Comparison of ENCODE assay signal across 8 cellular contexts in genomic region chr5:177457239-177458121, GRCh38. TPM values are rescaled to one million over a fixed set of nuclear protein-coding genes. Genes with fewer than 3 reads are reported as not detected.
DNase-seq lines count a peak whose midpoint lies in the region; TF ChIP-seq lines count a peak whose summit lies in the region.

No MANE protein-coding gene starts in this region.

- no peaks in the 10 kb centered on the region for H3K9me2 ChIP-seq in hepatocyte (replicated peaks; ENCODE audit: insufficient read depth)

- H3K27ac Mint-ChIP-seq in activated CD4-positive, alpha-beta T cell treated with anti-CD3 and anti-CD28 coated beads, Interleukin-2, amount 10 ng/mL, durations not matched to agents 24 days and 14 days = no peak overlapping the region

- peak overlapping the region; percentile 52 for H3K4me2 ChIP-seq in hepatocyte

- no peaks in the 10 kb centered on the region for H3K9me3 Mint-ChIP-seq in activated CD4-positive, alpha-beta T cell treated with anti-CD3 and anti-CD28 coated beads, Interleukin-2, amount 10 ng/mL, durations not matched to agents 24 days and 14 days

- H3K4me1 ChIP-seq in hepatocyte (ENCODE audit: insufficient read depth) = peaks cover 16% of the 10 kb centered on the region

- intact Hi-C loops in activated CD4-positive, alpha-beta T cell treated with anti-CD3 and anti-CD28 coated beads, Interleukin-2, amount 10 ng/mL, durations not matched to agents 24 days and 14 days (cut with micrococcal nuclease) = loop anchor here (2.0 to 10.0 kb wide), 2 partner anchors 15 to 343 kb away; partner anchors contain the start of gene DBN1

- no peak overlapping the region for H2AFZ ChIP-seq in hepatocyte

- peaks cover 17% of the 10 kb centered on the region for H4K20me1 ChIP-seq in hepatocyte (ENCODE audit: insufficient read depth, poor library complexity, severe bottlenecking)

- no peaks in the 10 kb centered on the region for H3K79me2 ChIP-seq in hepatocyte

- H3K36me3 ChIP-seq in hepatocyte (replicated peaks; ENCODE audit: insufficient read depth, low read depth) = no peaks in the 10 kb centered on the region

- peaks cover 12% of the 10 kb centered on the region for H3K27me3 Mint-ChIP-seq in activated CD4-positive, alpha-beta T cell treated with anti-CD3 and anti-CD28 coated beads, Interleukin-2, amount 10 ng/mL, durations not matched to agents 24 days and 14 days

- WGBS in hepatocyte (ENCODE audit: low lambda C conversion rate, missing lambda C conversion rate) = 88% methylated on average over 22 of the region's 24 CpGs

- H3K9me3 ChIP-seq in hepatocyte (ENCODE audit: low read depth) = no peaks in the 10 kb centered on the region

- H3K27ac ChIP-seq in hepatocyte = peak overlapping the region; percentile 37

- peaks cover 2% of the 10 kb centered on the region for H3K36me3 Mint-ChIP-seq in activated CD4-positive, alpha-beta T cell treated with anti-CD3 and anti-CD28 coated beads, Interleukin-2, amount 10 ng/mL, durations not matched to agents 24 days and 14 days (ENCODE audit: low read depth)

- peak overlapping the region; percentile 38 for H3K4me3 Mint-ChIP-seq in activated CD4-positive, alpha-beta T cell treated with anti-CD3 and anti-CD28 coated beads, Interleukin-2, amount 10 ng/mL, durations not matched to agents 24 days and 14 days

- H3K4me3 ChIP-seq in hepatocyte = no peak overlapping the region

- DNase-seq in activated CD4-positive, alpha-beta T cell treated with anti-CD3 and anti-CD28 coated beads, Interleukin-2, amount 10 ng/mL, durations not matched to agents 24 days and 14 days = peak; percentile 89
- DNase-seq in activated CD4-positive, alpha-beta T cell treated with anti-CD3 and anti-CD28 coated beads for 1 hour = no peak
- peak; percentile 98 for DNase-seq in HCEC 1CT
- DNase-seq in M059J (ENCODE audit: low read depth) = peak; percentile 95
- peak; percentile 88 for DNase-seq in RPMI7951 (ENCODE audit: low read depth)
- peak; percentile 98 for DNase-seq in astrocyte of the hippocampus (ENCODE audit: low read depth, low spot score)
- DNase-seq in hepatocyte (ENCODE audit: low spot score) = peak; percentile 95
- DNase-seq in retina = peak; percentile 91

- H3K4me1 Mint-ChIP-seq in activated CD4-positive, alpha-beta T cell treated with anti-CD3 and anti-CD28 coated beads, Interleukin-2, amount 10 ng/mL, durations not matched to agents 24 days and 14 days = peaks cover 21% of the 10 kb centered on the region

- peak; percentile 42 for TF ChIP-seq CTCF in hepatocyte (IDR thresholded peaks at IDR 0.05; ENCODE audit: poor library complexity)

- H3K27me3 ChIP-seq in hepatocyte = no peaks in the 10 kb centered on the region

RNA-seq across cellular contexts. Expression of gene PRR7, which starts 10.9 kb away (rescaled TPM):
- total RNA-seq in activated CD4-positive, alpha-beta T cell treated with anti-CD3 and anti-CD28 coated beads, Interleukin-2, amount 10 ng/mL, durations not matched to agents 24 days and 14 days = 13.6 TPM in 2 replicates
- total RNA-seq in M059J (2014; rRNA removed; shearing (Covaris generic)) = 24.8 and 44.4 TPM in 2 replicates
- total RNA-seq in RPMI7951 (2014; rRNA removed; shearing (Covaris generic)) = 13.9 and 20.8 TPM in 2 replicates
- 4.8 TPM in 2 replicates for total RNA-seq in hepatocyte
- 11.7 and 14.3 TPM in 2 replicates for polyA plus RNA-seq in hepatocyte

RNA-seq across cellular contexts. Expression of gene DBN1, which starts 16.0 kb away (rescaled TPM):
- 22.0 and 23.5 TPM in 2 replicates for total RNA-seq in activated CD4-positive, alpha-beta T cell treated with anti-CD3 and anti-CD28 coated beads, Interleukin-2, amount 10 ng/mL, durations not matched to agents 24 days and 14 days
- 73.0 and 121 TPM in 2 replicates for total RNA-seq in M059J (2014; rRNA removed; shearing (Covaris generic))
- 29.7 and 39.5 TPM in 2 replicates for total RNA-seq in RPMI7951 (2014; rRNA removed; shearing (Covaris generic))
- 83.7 and 107 TPM in 2 replicates for total RNA-seq in hepatocyte
- 116 and 122 TPM in 2 replicates for polyA plus RNA-seq in hepatocyte

RNA-seq across cellular contexts. Expression of gene GRK6, which starts 31.0 kb away (rescaled TPM):
- total RNA-seq in activated CD4-positive, alpha-beta T cell treated with anti-CD3 and anti-CD28 coated beads, Interleukin-2, amount 10 ng/mL, durations not matched to agents 24 days and 14 days = 136 and 149 TPM in 2 replicates
- total RNA-seq in M059J (2014; rRNA removed; shearing (Covaris generic)) = 20.2 and 37.3 TPM in 2 replicates
- total RNA-seq in RPMI7951 (2014; rRNA removed; shearing (Covaris generic)) = 26.9 and 27.4 TPM in 2 replicates
- 29.3 and 31.6 TPM in 2 replicates for total RNA-seq in hepatocyte
- 27.3 and 31.1 TPM in 2 replicates for polyA plus RNA-seq in hepatocyte

RNA-seq across cellular contexts. Expression of gene PDLIM7, which starts 39.9 kb away (rescaled TPM):
- 64.9 and 65.3 TPM in 2 replicates for total RNA-seq in activated CD4-positive, alpha-beta T cell treated with anti-CD3 and anti-CD28 coated beads, Interleukin-2, amount 10 ng/mL, durations not matched to agents 24 days and 14 days
- total RNA-seq in M059J (2014; rRNA removed; shearing (Covaris generic)) = 172 and 230 TPM in 2 replicates
- total RNA-seq in RPMI7951 (2014; rRNA removed; shearing (Covaris generic)) = 88.4 and 93.8 TPM in 2 replicates
- 43.5 and 57.1 TPM in 2 replicates for total RNA-seq in hepatocyte
- polyA plus RNA-seq in hepatocyte = 143 and 156 TPM in 2 replicates

RNA-seq across cellular contexts. Expression of gene F12, which starts 48.1 kb away (rescaled TPM):
- total RNA-seq in activated CD4-positive, alpha-beta T cell treated with anti-CD3 and anti-CD28 coated beads, Interleukin-2, amount 10 ng/mL, durations not matched to agents 24 days and 14 days = 2.7 and 2.8 TPM in 2 replicates
- total RNA-seq in M059J (2014; rRNA removed; shearing (Covaris generic)) = 1.7 and 2.4 TPM in 2 replicates
- total RNA-seq in RPMI7951 (2014; rRNA removed; shearing (Covaris generic)) = 0.12 and 0.59 TPM in 2 replicates
- 16.5 and 18.2 TPM in 2 replicates for total RNA-seq in hepatocyte
- polyA plus RNA-seq in hepatocyte = 46.6 and 49.8 TPM in 2 replicates
